21 cellular contexts compared by ENCODE assay signal in genomic region chr5:77326986-77327734, GRCh38.
"Had no signal": no experiment of that assay in that cellular context is flagged by ENCODE, and none has a peak within 500 bp of the region (broad histone marks: within the 10 kb centered on the region; RNA-seq: fewer than 3 reads in every experiment).

No MANE protein-coding gene starts in this region.

- H3K36me3 Mint-ChIP-seq: activated naive CD8-positive, alpha-beta T cell had no signal

- H3K27ac Mint-ChIP-seq: activated naive CD4-positive, alpha-beta T cell treated with anti-CD3 and anti-CD28 coated beads for 36 hours; activated naive CD8-positive, alpha-beta T cell; T-helper 1 cell treated with Interleukin-12 subunit alpha and Interleukin-12 subunit beta and Interleukin-4 antibody, amounts not matched to agents 30 μg/mL and 1 μg/mL, for 36 hours had no signal

- H3K4me1 ChIP-seq: SJSA1 had no signal

- H3K9me3 ChIP-seq: MG63, SJSA1 had no signal

- H3K9me3 Mint-ChIP-seq: activated naive CD4-positive, alpha-beta T cell treated with anti-CD3 and anti-CD28 coated beads for 36 hours; activated T-cell treated with anti-CD3 and anti-CD28 coated beads, Interleukin-2, amount 50 U/mL, for 4 hours; T-helper 1 cell treated with Interleukin-12 subunit alpha and Interleukin-12 subunit beta and Interleukin-4 antibody, amounts not matched to agents 30 μg/mL and 1 μg/mL, for 36 hours had no signal

- H3K27me3 ChIP-seq: brain microvascular endothelial cell, cardiac muscle cell, MG63, SJSA1 had no signal

- H3K36me3 ChIP-seq: brain microvascular endothelial cell, cardiac muscle cell, MG63, SJSA1 had no signal

- DNase-seq: activated CD4-positive, alpha-beta T cell treated with anti-CD3 and anti-CD28 coated beads for 4 hours; activated CD4-positive, alpha-beta T cell treated with anti-CD3 and anti-CD28 coated beads, Interleukin-2, amount 50 U/mL, for 48 hours; activated effector memory CD4-positive, alpha-beta T cell treated with anti-CD3 and anti-CD28 coated beads, Interleukin-2, amount 50 U/mL, for 16 hours; activated naive CD4-positive, alpha-beta T cell treated with anti-CD3 and anti-CD28 coated beads for 36 hours; activated T-cell treated with anti-CD3 and anti-CD28 coated beads, Interleukin-2, amount 50 U/mL, for 4 hours; amygdala; brain microvascular endothelial cell; MG63; MV-4-11; NCI-H1092 treated with DMSO at 0.1 percent for 48 hours; NCI-H1417 treated with DMSO at 0.1 percent for 48 hours; NCI-H1694; NCI-H2029 treated with DMSO at 0.1 percent for 48 hours; NCI-H345; NCI-H510A treated with DMSO at 0.1 percent for 48 hours; SHP77 had no signal

- H3K27ac ChIP-seq: brain microvascular endothelial cell, cardiac muscle cell, SJSA1 had no signal

- H3K4me3 Mint-ChIP-seq: activated naive CD4-positive, alpha-beta T cell treated with anti-CD3 and anti-CD28 coated beads for 36 hours; activated naive CD8-positive, alpha-beta T cell; activated T-cell treated with anti-CD3 and anti-CD28 coated beads, Interleukin-2, amount 50 U/mL, for 4 hours; T-helper 1 cell treated with Interleukin-12 subunit alpha and Interleukin-12 subunit beta and Interleukin-4 antibody, amounts not matched to agents 30 μg/mL and 1 μg/mL, for 36 hours had no signal

- ATAC-seq: activated CD4-positive, CD25-positive, alpha-beta regulatory T cell treated with anti-CD3 and anti-CD28 coated beads, Interleukin-2, amount 50 U/mL, for 24 hours; activated T-cell treated with anti-CD3 and anti-CD28 coated beads, Interleukin-2, amount 50 U/mL, for 4 hours had no signal

- H3K4me3 ChIP-seq: cardiac muscle cell, MG63, SJSA1 had no signal
